In the genomic region with DNA sequence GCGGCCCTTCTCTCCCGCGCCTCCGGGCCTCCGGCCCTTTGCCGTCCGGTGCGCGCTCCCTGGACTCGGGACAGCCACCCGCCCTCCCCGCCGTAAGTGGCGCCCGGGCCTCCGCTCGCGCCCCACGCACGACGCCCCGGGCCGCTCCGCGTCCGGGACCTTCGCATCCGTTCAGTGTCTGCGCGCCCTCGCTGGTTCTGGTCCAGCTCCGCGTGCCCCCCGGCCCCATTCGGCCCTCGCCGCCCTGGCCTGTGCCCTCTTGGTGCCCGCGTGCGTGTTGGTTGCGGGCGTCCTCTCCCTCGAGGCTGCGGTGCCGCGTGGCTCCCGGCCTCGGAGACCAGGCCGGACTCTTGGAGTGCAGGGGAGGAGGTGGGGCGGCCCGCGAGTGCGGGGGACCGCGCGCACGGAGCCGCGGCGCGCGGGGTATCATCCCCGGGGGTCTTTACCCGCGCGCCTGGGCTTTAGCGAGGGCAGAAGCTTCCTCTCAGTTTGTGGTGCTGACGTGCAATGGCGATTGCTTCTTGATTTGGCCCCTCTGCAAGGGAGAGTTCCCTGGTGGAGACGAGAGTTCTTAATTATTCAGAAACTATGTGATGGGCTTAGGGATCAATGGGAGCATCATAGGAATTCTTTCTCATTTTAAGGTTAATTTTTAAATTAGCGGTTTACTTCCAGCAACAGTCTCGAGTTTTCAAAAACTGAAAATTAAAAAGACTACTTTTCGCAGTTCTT, we compare ENCODE assay signal across 9 cellular contexts. TPM values are rescaled to one million over a fixed set of nuclear protein-coding genes. Genes with fewer than 3 reads are reported as not detected.
A peak's percentile ranks its signal among the peaks of the same experiment; 100 is the strongest.
DNase-seq lines count a peak whose midpoint lies in the region; ATAC-seq and TF ChIP-seq lines count a peak whose summit lies in the region.
"Had no signal": no experiment of that assay in that cellular context is flagged by ENCODE, and none has a peak within 500 bp of the region (broad histone marks: within the 10 kb centered on the region; RNA-seq: fewer than 3 reads in every experiment).

No MANE protein-coding gene starts in this region.

- peak overlapping the region; percentile 32 to 73 (median 43) for H3K4me3 Mint-ChIP-seq in T-cell

- H2BK5ac ChIP-seq in trophoblast cell (ENCODE audit: low read depth, low read length, poor library complexity) = no peak overlapping the region

- H2BK120ac ChIP-seq in trophoblast cell (ENCODE audit: insufficient read depth, low read length, poor library complexity) = no peak overlapping the region

- H4K12ac ChIP-seq in trophoblast cell (ENCODE audit: low read depth, low read length) = peak overlapping the region; percentile 25

- WGBS in trophoblast cell (ENCODE audit: extremely low coverage, insufficient coverage, insufficient read length) = no CpG with 5 or more reads among the region's 73 CpGs

- no peak for DNase-seq in T-cell
- DNase-seq in globus pallidus (ENCODE audit: low spot score) = peak; percentile 21
- no peak for DNase-seq in trophoblast cell
- no peak for DNase-seq in OCI-M1 (lab: John Stamatoyannopoulos, UW)
- DNase-seq in NCI-H510A treated with DMSO at 0.1 percent for 48 hours (lab: John Stamatoyannopoulos, UW) = no peak
- no peak for DNase-seq in mucosa of gallbladder (ENCODE audit: low spot score)

- no peak overlapping the region for H4K91ac ChIP-seq in trophoblast cell (ENCODE audit: low read depth, low read length)

- H3K18ac ChIP-seq in trophoblast cell (ENCODE audit: low read length) = peak overlapping the region; percentile 46

- H2AK5ac ChIP-seq in trophoblast cell (ENCODE audit: low read length) = no peak overlapping the region

- POLR2A ChIA-PET in T-cell (lab: Charles Lee) = interaction anchor here in 1 of 2 donors (0.6 kb wide), 1 partner anchor 173 kb away, joined by 3 read pairs; no protein-coding TSS in a partner anchor

- peaks cover 3 to 7% of the 10 kb centered on the region in 2 experiments for H3K4me1 ChIP-seq in trophoblast cell (ENCODE audit: control insufficient read depth in 1 of 2, insufficient read depth in 2 of 2, low read length in 2 of 2)

- peaks cover 12 to 17% (median 14%) of the 10 kb centered on the region in 3 donors for H3K4me1 Mint-ChIP-seq in T-cell

- peak overlapping the region; percentile 54 for H3K14ac ChIP-seq in trophoblast cell (ENCODE audit: low read length)

- peaks cover 7% of the 10 kb centered on the region for H3K27me3 ChIP-seq in trophoblast cell (ENCODE audit: insufficient read depth, low read length)

- peaks cover 0 to 9% (median 0%) of the 10 kb centered on the region in 3 donors for H3K9me3 Mint-ChIP-seq in T-cell

- ATAC-seq in GM19035 (IDR thresholded peaks at IDR 0.05; ENCODE audit: unreplicated experiment) (peak; percentile 7), T-cell (replicated peaks in 1 of 4) (no peak)

- peak overlapping the region; percentile 65 for H4K8ac ChIP-seq in trophoblast cell (ENCODE audit: low read depth, low read length)

- H3K27me3 Mint-ChIP-seq in T-cell = peaks cover 25 to 33% of the 10 kb centered on the region in 2 donors

- no peaks in the 10 kb centered on the region for H3K9me3 ChIP-seq in trophoblast cell (ENCODE audit: insufficient read depth, low read depth, low read length)

- H3K36me3 ChIP-seq in trophoblast cell (ENCODE audit: control insufficient read depth in 1 of 2, insufficient read depth in 2 of 2, low read length in 2 of 2) = no peaks in the 10 kb centered on the region

- peak overlapping the region; percentile 94 for H2AFZ ChIP-seq in trophoblast cell (ENCODE audit: insufficient read depth, low read length, poor library complexity)

- H3K27ac ChIP-seq in 22Rv1 (peak overlapping the region; percentile 40), trophoblast cell (ENCODE audit: low read depth, low read length) (no peak overlapping the region)
- H3K27ac ChIP-seq: epithelial cell of prostate had no signal

- TF ChIP-seq CTCF in 22Rv1 (IDR thresholded peaks at IDR 0.05) = no peak

- H3K9ac ChIP-seq in trophoblast cell (ENCODE audit: low read length) = peak overlapping the region; percentile 50

- CTCF ChIA-PET in T-cell (lab: Charles Lee) = no interaction called here

- no peaks in the 10 kb centered on the region for H3K36me3 Mint-ChIP-seq in T-cell

- no peak overlapping the region for H3K27ac Mint-ChIP-seq in T-cell

- H3K23ac ChIP-seq in trophoblast cell (ENCODE audit: low read length) = no peak overlapping the region

- H3K79me2 ChIP-seq in trophoblast cell (ENCODE audit: control insufficient read depth, insufficient read depth, low read length, poor library complexity) = peaks cover 2% of the 10 kb centered on the region

- H3K4ac ChIP-seq in trophoblast cell (ENCODE audit: low read depth, low read length) = no peak overlapping the region

- H3K79me1 ChIP-seq in trophoblast cell (ENCODE audit: low read length) = peaks cover 2% of the 10 kb centered on the region

- peak overlapping the region; percentile 99 for H3K4me2 ChIP-seq in trophoblast cell (ENCODE audit: low read length)

- H3K4me3 ChIP-seq in trophoblast cell (ENCODE audit: low read depth, low read length) = peak overlapping the region; percentile 80

- H2BK12ac ChIP-seq in trophoblast cell (ENCODE audit: low read length) = no peak overlapping the region

RNA-seq across cellular contexts. Expression of gene WASF3, which starts 0.8 kb away (rescaled TPM):
- total RNA-seq in T-cell = under 1 TPM in 4 of 5 donors, not detected in 1; 0.15 to 0.41 (median 0.27) TPM
- 3.3 and 3.6 TPM in 2 replicates for polyA plus RNA-seq in trophoblast cell (2013)
- 11.5 TPM for total RNA-seq in mucosa of gallbladder
